Comparison of ENCODE assay signal across 9 cellular contexts in genomic region chr1:78651247-78651646, GRCh38.
DNase-seq lines count a peak whose midpoint lies in the region; ATAC-seq and TF ChIP-seq lines count a peak whose summit lies in the region.
"Had no signal": no experiment of that assay in that cellular context is flagged by ENCODE, and none has a peak within 500 bp of the region (broad histone marks: within the 10 kb centered on the region; RNA-seq: fewer than 3 reads in every experiment).

No MANE protein-coding gene starts in this region.

- in situ Hi-C loops in GM13976 (cut with MboI; ENCODE audit: low sequenced_read_pairs, unreplicated experiment), result no loop called here

- ATAC-seq in activated CD4-positive, CD25-positive, alpha-beta regulatory T cell treated with anti-CD3 and anti-CD28 coated beads, Interleukin-2, amount 50 U/mL, for 24 hours, result peak; percentile 44 to 58
- ATAC-seq in HG03442 (IDR thresholded peaks at IDR 0.05; ENCODE audit: unreplicated experiment), result no peak
- ATAC-seq: A549 had no signal

- no peak for TF ChIP-seq CTCF in GM13976 (IDR thresholded peaks at IDR 0.05; ENCODE audit: borderline replicate concordance, control extremely low read depth, extremely low read depth, insufficient read depth, missing control alignments)

- no peak for DNase-seq in activated CD4-positive, CD25-positive, alpha-beta regulatory T cell (lab: John Stamatoyannopoulos, UW)
- DNase-seq in NCI-H2029 treated with DMSO at 0.1 percent for 48 hours (lab: John Stamatoyannopoulos, UW) (peak; percentile 24), GM13976 (ENCODE audit: low spot score) (no peak), DMS53 treated with DMSO at 0.1 percent for 48 hours (lab: John Stamatoyannopoulos, UW; ENCODE audit: unreplicated experiment) (no peak)
- peak; percentile 8 for DNase-seq in effector CD4-positive, alpha-beta T cell

- H3K4me3 ChIP-seq in skin epidermis, result peak overlapping the region; percentile 24 to 52 (median 30)
- H3K4me3 ChIP-seq: A549 had no signal

- peak overlapping the region in 15 of 21 experiments; percentile 4 to 90 (median 73) for H3K27ac ChIP-seq in skin epidermis
- H3K27ac ChIP-seq: A549 had no signal

Comparison
In these comparisons a context has a peak if more than half of its experiments do, and no peak if none do; other contexts are left out.
1. DNase-seq: peak in NCI-H2029 treated with DMSO at 0.1 percent for 48 hours (single experiment) and effector CD4-positive, alpha-beta T cell (single experiment); none in activated CD4-positive, CD25-positive, alpha-beta regulatory T cell (0 of 4), GM13976 (single experiment) and DMS53 treated with DMSO at 0.1 percent for 48 hours (single experiment).